Comparison of ENCODE assay signal across 8 cellular contexts in the genomic region with DNA sequence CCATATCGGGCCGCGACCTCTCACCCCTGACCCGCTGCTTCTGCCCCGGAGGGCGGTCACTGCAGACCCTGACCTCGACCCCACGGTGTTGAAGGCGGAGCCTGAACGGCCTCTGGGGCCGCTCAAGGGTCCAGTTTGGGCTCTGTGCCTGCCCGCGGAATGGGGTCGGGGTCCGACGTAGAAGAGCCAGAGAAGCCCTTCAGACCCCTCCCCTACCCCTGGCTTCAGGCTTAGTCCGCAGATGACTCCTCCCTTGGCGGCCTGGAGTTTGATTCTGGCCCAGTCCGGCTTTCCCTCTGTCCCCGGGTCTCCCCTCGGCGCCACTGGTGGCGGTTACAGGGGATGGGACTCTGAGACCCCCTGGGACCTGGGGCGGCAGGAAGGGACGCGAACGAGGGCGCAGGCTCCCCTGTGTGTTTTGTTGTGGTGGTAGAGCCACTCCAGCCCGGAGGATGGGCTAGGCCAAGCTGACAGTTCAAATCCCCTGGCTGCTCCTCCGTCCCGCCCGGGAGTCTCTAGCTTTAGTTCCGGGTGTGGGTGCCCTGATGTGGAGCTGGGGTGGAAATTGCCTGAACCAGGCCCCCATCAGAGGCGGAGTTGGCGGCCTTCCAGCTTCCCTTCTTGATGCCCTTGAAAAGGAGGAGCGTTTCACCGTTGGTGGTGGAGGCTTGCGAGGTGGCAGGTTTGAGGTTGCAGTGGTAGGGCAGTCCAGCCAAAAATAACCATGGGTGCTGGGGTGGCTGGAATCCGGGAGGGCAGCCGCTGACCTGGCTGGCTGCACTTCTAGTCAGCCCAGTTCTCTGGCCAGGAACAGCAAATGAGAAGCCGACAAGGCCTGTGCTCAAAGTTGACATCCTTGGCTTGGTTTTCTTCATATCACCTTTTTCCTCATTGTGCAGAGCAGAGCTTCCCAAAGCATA. TPM values are rescaled to one million over a fixed set of nuclear protein-coding genes. Genes with fewer than 3 reads are reported as not detected.
DNase-seq lines count a peak whose midpoint lies in the region; ATAC-seq, FAIRE-seq and TF ChIP-seq lines count a peak whose summit lies in the region.

No MANE protein-coding gene starts in this region.

- H2BK12ac ChIP-seq in neuronal stem cell (ENCODE audit: low read length), result no peak overlapping the region

- DNase-seq in CD4-positive, alpha-beta memory T cell, result peak; percentile 62 to 88 (median 70)
- DNase-seq in H54 (ENCODE audit: insufficient read length, low spot score) (peak; percentile 46), OCI-LY7 (ENCODE audit: low spot score) (peak; percentile 56), fibroblast of villous mesenchyme (ENCODE audit: low read depth) (peak; percentile 76), neuronal stem cell (ENCODE audit: low spot score) (no peak), suprapubic skin (ENCODE audit: low spot score in 2 of 2) (peak; percentile 89 to 90)
- peak; percentile 88 for DNase-seq in activated effector memory CD4-positive, alpha-beta T cell treated with anti-CD3 and anti-CD28 coated beads, Interleukin-2, amount 50 U/mL, for 16 hours

- H3K36me3 Mint-ChIP-seq in CD4-positive, alpha-beta memory T cell, result peaks cover 13 to 49% of the 10 kb centered on the region in 2 donors

- BruUV-seq in OCI-LY7 (replicated peaks; lab: Mats Ljungman, UMichigan), result no TSS peak

- peak overlapping the region; percentile 44 for H3K14ac ChIP-seq in neuronal stem cell (ENCODE audit: low read length)

- H2AK5ac ChIP-seq in neuronal stem cell (ENCODE audit: low read depth, low read length), result peak overlapping the region; percentile 41

- ATAC-seq in GM21723 (IDR thresholded peaks at IDR 0.05; ENCODE audit: unreplicated experiment), result no peak

- peaks cover 33 to 65% (median 36%) of the 10 kb centered on the region in 4 donors for H3K4me1 Mint-ChIP-seq in CD4-positive, alpha-beta memory T cell

- peak overlapping the region; percentile 71 for H3K4ac ChIP-seq in neuronal stem cell (ENCODE audit: low read length)

- H3K4me2 ChIP-seq in OCI-LY7 (ENCODE audit: low read length), result peak overlapping the region; percentile 95
- peak overlapping the region; percentile 90 for H3K4me2 ChIP-seq in neuronal stem cell (ENCODE audit: insufficient read depth, low read length, poor library complexity, severe bottlenecking)

- peaks cover 22% of the 10 kb centered on the region for H3K79me1 ChIP-seq in neuronal stem cell (ENCODE audit: low read depth, low read length)

- no peak overlapping the region for H4K8ac ChIP-seq in neuronal stem cell (ENCODE audit: low read depth, low read length)

- peak overlapping the region; percentile 90 for H3K18ac ChIP-seq in neuronal stem cell (ENCODE audit: low read length)

- peak overlapping the region; percentile 83 for H3K23ac ChIP-seq in neuronal stem cell (ENCODE audit: low read depth, low read length, poor library complexity)

- peak overlapping the region; percentile 98 to 100 for H3K4me3 ChIP-seq in CD4-positive, alpha-beta memory T cell (ENCODE audit: low read length in 2 of 2)
- peak overlapping the region; percentile 96 for H3K4me3 ChIP-seq in OCI-LY7 (ENCODE audit: low read depth, low read length, poor library complexity, severe bottlenecking)
- H3K4me3 ChIP-seq in fibroblast of villous mesenchyme (ENCODE audit: low read depth, low read length), result peak overlapping the region; percentile 93
- peak overlapping the region; percentile 81 to 92 for H3K4me3 ChIP-seq in neuronal stem cell (ENCODE audit: low read length in 2 of 2)
- H3K4me3 ChIP-seq in suprapubic skin, result peak overlapping the region; percentile 81

- TF ChIP-seq POLR2A in H54 (IDR thresholded peaks at IDR 0.05; ENCODE audit: low read depth, low read length) (peak; percentile 33), suprapubic skin (IDR thresholded peaks at IDR 0.05) (no peak)

- no peaks in the 10 kb centered on the region for H3K9me2 ChIP-seq in OCI-LY7 (ENCODE audit: insufficient read depth, low read length)

- peak overlapping the region; percentile 94 to 98 (median 97) for H3K27ac Mint-ChIP-seq in CD4-positive, alpha-beta memory T cell

- no CpG with 5 or more reads among the region's 41 CpGs for WGBS in neuronal stem cell (ENCODE audit: extremely low coverage in 2 of 2, insufficient read length in 2 of 2, insufficient replicate concordance in 1 of 2), 2 donors
- WGBS in suprapubic skin, result 0% methylated on average over 28 of the region's 41 CpGs

- no peak for TF ChIP-seq EP300 in suprapubic skin (IDR thresholded peaks at IDR 0.05)

- peak overlapping the region; percentile 99 for H3K27ac ChIP-seq in CD4-positive, alpha-beta memory T cell (ENCODE audit: low read depth, low read length)
- peak overlapping the region; percentile 81 for H3K27ac ChIP-seq in OCI-LY7 (ENCODE audit: low read depth, low read length, poor library complexity, severe bottlenecking)
- peak overlapping the region; percentile 51 for H3K27ac ChIP-seq in neuronal stem cell (replicated peaks; ENCODE audit: low read length)
- peak overlapping the region; percentile 97 for H3K27ac ChIP-seq in suprapubic skin

- peak overlapping the region; percentile 91 to 98 (median 94) for H3K4me3 Mint-ChIP-seq in CD4-positive, alpha-beta memory T cell

- POLR2A ChIA-PET in CD4-positive, alpha-beta memory T cell (lab: Charles Lee; ENCODE audit: partially characterized antibody), result interaction anchor here (0.5 to 6.9 kb wide), 26 partner anchors 9 to 836 kb away, joined by 3 to 68 read pairs (median 6); partner anchors contain the start of genes ARID3B, COX5A, CSK and CYP1A1
- POLR2A ChIA-PET in OCI-LY7 (lab: Charles Lee), result interaction anchor here (0.9 to 2.4 kb wide), 3 partner anchors 11 to 30 kb away, joined by 3 to 6 read pairs (median 6); no protein-coding TSS in a partner anchor

- peak overlapping the region; percentile 43; the same call in 1 of the 2 replicates for H2AFZ ChIP-seq in OCI-LY7 (ENCODE audit: low read length)
- peak overlapping the region; percentile 94 for H2AFZ ChIP-seq in neuronal stem cell (ENCODE audit: low read length)

- no peaks in the 10 kb centered on the region for H3K9me3 ChIP-seq in CD4-positive, alpha-beta memory T cell (ENCODE audit: control insufficient read depth in 1 of 2, low read length in 2 of 2)
- H3K9me3 ChIP-seq in OCI-LY7 (ENCODE audit: low read length), result no peaks in the 10 kb centered on the region
- no peaks in the 10 kb centered on the region for H3K9me3 ChIP-seq in neuronal stem cell (replicated peaks in 1 of 2; ENCODE audit: control insufficient read depth in 2 of 2, insufficient read depth in 1 of 2, low read depth in 1 of 2, low read length in 2 of 2)
- no peaks in the 10 kb centered on the region for H3K9me3 ChIP-seq in suprapubic skin

- H3K36me3 ChIP-seq in CD4-positive, alpha-beta memory T cell (ENCODE audit: insufficient read depth, low read length), result peaks cover 28% of the 10 kb centered on the region
- peaks cover 43% of the 10 kb centered on the region for H3K36me3 ChIP-seq in OCI-LY7 (ENCODE audit: insufficient read depth, low read length)
- peaks cover 22 to 35% of the 10 kb centered on the region in 2 donors for H3K36me3 ChIP-seq in neuronal stem cell (replicated peaks in 1 of 2; ENCODE audit: control insufficient read depth in 2 of 2, insufficient read depth in 2 of 2, low read length in 2 of 2)
- H3K36me3 ChIP-seq in suprapubic skin, result peaks cover 25% of the 10 kb centered on the region

- H2BK15ac ChIP-seq in neuronal stem cell (ENCODE audit: low read length), result no peak overlapping the region

- H4K91ac ChIP-seq in neuronal stem cell (ENCODE audit: low read depth, low read length, poor library complexity), result no peak overlapping the region

- H3K9me3 Mint-ChIP-seq in CD4-positive, alpha-beta memory T cell, result no peaks in the 10 kb centered on the region

- H3K79me2 ChIP-seq in OCI-LY7 (ENCODE audit: insufficient read depth, low read depth, low read length), result peaks cover 32% of the 10 kb centered on the region

- intact Hi-C loops in CD4-positive, alpha-beta memory T cell (cut with micrococcal nuclease), result loop anchor here (5.0 kb wide), 2 partner anchors 171 to 586 kb away; partner anchors contain the start of gene C15orf39
- intact Hi-C loops in OCI-LY7 (cut with micrococcal nuclease; ENCODE audit: unreplicated experiment), result no loop called here

- H3K4me1 ChIP-seq in CD4-positive, alpha-beta memory T cell (ENCODE audit: insufficient read depth, low read length), result peaks cover 47% of the 10 kb centered on the region
- H3K4me1 ChIP-seq in OCI-LY7 (ENCODE audit: insufficient read depth, low read length, poor library complexity, severe bottlenecking) (peaks cover 17% of the 10 kb centered on the region), neuronal stem cell (ENCODE audit: control insufficient read depth in 2 of 2, insufficient read depth in 1 of 2, low read depth in 1 of 2, low read length in 2 of 2) (peaks cover 6 to 9% of the 10 kb centered on the region in 2 donors), suprapubic skin (peaks cover 58% of the 10 kb centered on the region)

- H4K20me1 ChIP-seq in OCI-LY7 (ENCODE audit: insufficient read depth, low read length), result peaks cover 19% of the 10 kb centered on the region

- H2BK5ac ChIP-seq in neuronal stem cell (ENCODE audit: low read length), result peak overlapping the region; percentile 42

- no peaks in the 10 kb centered on the region for H3K27me3 Mint-ChIP-seq in CD4-positive, alpha-beta memory T cell

- TF ChIP-seq CTCF in OCI-LY7 (conservative IDR thresholded peaks at IDR 0.05; ENCODE audit: low read length), result no peak
- no peak for TF ChIP-seq CTCF in fibroblast of villous mesenchyme (IDR thresholded peaks at IDR 0.05; ENCODE audit: insufficient read depth, low read depth, low read length)
- no peak for TF ChIP-seq CTCF in suprapubic skin (IDR thresholded peaks at IDR 0.05)

- FAIRE-seq in H54 (lab: Jason Lieb, UNC), result no peak

- CTCF ChIA-PET in CD4-positive, alpha-beta memory T cell (lab: Charles Lee; ENCODE audit: partially characterized antibody), result interaction anchor here (0.7 to 8.0 kb wide), 6 partner anchors 16 to 234 kb away, joined by 3 to 84 read pairs (median 6); no protein-coding TSS in a partner anchor
- CTCF ChIA-PET in OCI-LY7 (lab: Charles Lee; ENCODE audit: unreplicated experiment), result interaction anchor here (0.9 to 1.6 kb wide), 2 partner anchors 15 to 76 kb away, joined by 3 to 7 read pairs; no protein-coding TSS in a partner anchor

- H3K27me3 ChIP-seq in CD4-positive, alpha-beta memory T cell (ENCODE audit: insufficient read depth, low read length), result no peaks in the 10 kb centered on the region
- H3K27me3 ChIP-seq in neuronal stem cell (ENCODE audit: control insufficient read depth in 3 of 3, insufficient read depth in 3 of 3, low read depth in 1 of 3, low read length in 3 of 3) (peaks cover 0 to 3% (median 0%) of the 10 kb centered on the region in 3 experiments), suprapubic skin (no peaks in the 10 kb centered on the region)

- H2BK120ac ChIP-seq in neuronal stem cell (ENCODE audit: low read depth, low read length), result peak overlapping the region; percentile 56

- H3K9ac ChIP-seq in neuronal stem cell (ENCODE audit: low read depth, low read length, poor library complexity), result peak overlapping the region; percentile 93

RNA-seq across cellular contexts. Expression of gene CLK3, which starts 0.6 kb away (rescaled TPM):
- total RNA-seq in CD4-positive, alpha-beta memory T cell, result 100 to 1,000 TPM; 163 to 167 TPM
- polyA plus RNA-seq in CD4-positive, alpha-beta memory T cell, result 10 to 100 TPM; 59.1 to 94.1 TPM
- total RNA-seq in OCI-LY7 (2014; rRNA removed; shearing (Covaris generic)), result 85.1 and 86.5 TPM in 2 replicates
- 87.4 and 109 TPM in 2 replicates for total RNA-seq in OCI-LY7 (2022)
- total RNA-seq in fibroblast of villous mesenchyme, result 33.2 and 38.4 TPM in 2 replicates
- polyA plus RNA-seq in neuronal stem cell (2013, experiment 1 of 2), result 63.5 TPM
- polyA plus RNA-seq in neuronal stem cell (2013, experiment 2 of 2), result 65.4 TPM
- 100 to 1,000 TPM in 3 of 4 donors, 10 to 100 TPM in 1; 93.1 to 244 (median 115) TPM for total RNA-seq in suprapubic skin
